1 cellular context compared by ENCODE assay signal in genomic region chr4:85682391-85682790, GRCh38.
TF ChIP-seq lines count a peak whose summit lies in the region.

No MANE protein-coding gene starts in this region.

TF ChIP-seq in SK-N-SH, 30 proteins besides CTCF, POLR2A, EP300 and RAD21 (continued from another document):
- TF ChIP-seq ZBTB33 (IDR thresholded peaks at IDR 0.05; ENCODE audit: borderline replicate concordance, low read depth) (no peak), TCF12 (IDR thresholded peaks at IDR 0.05) (no peak), RFX5 (IDR thresholded peaks at IDR 0.05; ENCODE audit: low read length) (no peak), MAX (IDR thresholded peaks at IDR 0.05; ENCODE audit: low read depth) (no peak), PBX3 (IDR thresholded peaks at IDR 0.05) (no peak), GABPA (IDR thresholded peaks at IDR 0.05; ENCODE audit: low read depth) (no peak), USF1 (IDR thresholded peaks at IDR 0.05; ENCODE audit: borderline replicate concordance, low read depth) (no peak), EZH2phosphoT487 (IDR thresholded peaks at IDR 0.05; ENCODE audit: borderline replicate concordance, low read depth) (no peak), TEAD4 (IDR thresholded peaks at IDR 0.05; ENCODE audit: borderline replicate concordance, insufficient read depth) (no peak)
